1 cellular context compared by ENCODE assay signal in genomic region chr14:89955418-89956293, GRCh38.
TF ChIP-seq lines count a peak whose summit lies in the region.

TDP1 (plus strand) TSS chr14:89955927; CDS start chr14:89963115, 7,188 bp downstream.

TF ChIP-seq in H1, 55 proteins besides CTCF, POLR2A, EP300 and RAD21 (continued from another document):
- TF ChIP-seq HDAC6 (IDR thresholded peaks at IDR 0.05; ENCODE audit: low read depth, low read length) (no peak), E2F6 (IDR thresholded peaks at IDR 0.05) (peak; percentile 20; the same call in 1 of the 2 replicates), RXRA (IDR thresholded peaks at IDR 0.05; ENCODE audit: insufficient read depth, low read depth, low read length) (no peak), TBP (IDR thresholded peaks at IDR 0.05; ENCODE audit: low read depth, low read length) (peak; percentile 85), SRF (IDR thresholded peaks at IDR 0.05; ENCODE audit: low read depth, low read length) (no peak), NRF1 (IDR thresholded peaks at IDR 0.05; ENCODE audit: low read depth, low read length) (peak; percentile 90), TEAD4 (IDR thresholded peaks at IDR 0.05; ENCODE audit: low read depth, low read length) (0 out of 2 replicates have a peak, but pooled peaks have one; percentile 6), FOSL1 (IDR thresholded peaks at IDR 0.05; ENCODE audit: insufficient read depth, low read depth, low read length) (peak; percentile 98), TAF1 (IDR thresholded peaks at IDR 0.05; ENCODE audit: low read depth, low read length) (peak; percentile 94), ATF3 (IDR thresholded peaks at IDR 0.05; ENCODE audit: insufficient read depth, low read depth, low read length) (0 out of 2 replicates have a peak, but pooled peaks have one; percentile 6), SUZ12 (IDR thresholded peaks at IDR 0.05; ENCODE audit: low read length) (no peak), TAF7 (optimal IDR thresholded peaks at IDR 0.05; ENCODE audit: borderline replicate concordance, low read depth, low read length) (peak; percentile 90), POLR2AphosphoS5 (IDR thresholded peaks at IDR 0.05; ENCODE audit: low read depth, low read length) (peak; percentile 93), GABPA (IDR thresholded peaks at IDR 0.05; ENCODE audit: borderline replicate concordance, insufficient read depth, low read length) (no peak), GTF2F1 (IDR thresholded peaks at IDR 0.05; ENCODE audit: borderline replicate concordance, low read depth, low read length) (0 out of 2 replicates have a peak, but pooled peaks have one; percentile 35), TCF12 (IDR thresholded peaks at IDR 0.05; ENCODE audit: low read depth, low read length) (no peak), KDM4A (IDR thresholded peaks at IDR 0.05; ENCODE audit: low read depth, low read length, severe bottlenecking) (peak; percentile 79), KDM5A (IDR thresholded peaks at IDR 0.05; ENCODE audit: low read length) (0 out of 2 replicates have a peak, but pooled peaks have one; percentile 11), ATF2 (IDR thresholded peaks at IDR 0.05; ENCODE audit: low read length) (no peak), SIN3A (conservative IDR thresholded peaks at IDR 0.05 in 1 of 2, IDR thresholded peaks at IDR 0.05 in 1 of 2; ENCODE audit: low read depth in 1 of 2, low read length in 2 of 2) (peak; percentile 27 to 63; a peak in 1 of 4 replicates), RNF2 (IDR thresholded peaks at IDR 0.05; ENCODE audit: borderline replicate concordance, low read depth, low read length, missing control alignments, poor library complexity, severe bottlenecking) (no peak), RBBP5 (IDR thresholded peaks at IDR 0.05; ENCODE audit: borderline replicate concordance, low read depth, low read length) (peak; percentile 95), SP2 (IDR thresholded peaks at IDR 0.05; ENCODE audit: low read length) (no peak), CHD2 (IDR thresholded peaks at IDR 0.05; ENCODE audit: low read length) (0 out of 2 replicates have a peak, but pooled peaks have one; percentile 46), EGR1 (IDR thresholded peaks at IDR 0.05; ENCODE audit: borderline replicate concordance, low read depth, low read length) (peak; percentile 81; the same call in 1 of the 2 replicates), BACH1 (IDR thresholded peaks at IDR 0.05; ENCODE audit: low read length) (no peak), NANOG (IDR thresholded peaks at IDR 0.05; ENCODE audit: insufficient read depth, low read depth, low read length, poor library complexity, severe bottlenecking) (no peak), CEBPB (IDR thresholded peaks at IDR 0.05; ENCODE audit: low read depth, low read length) (no peak), ASH2L (IDR thresholded peaks at IDR 0.05; ENCODE audit: low read length) (peak; percentile 58), KDM1A (IDR thresholded peaks at IDR 0.05; ENCODE audit: borderline replicate concordance, low read length) (no peak)
